In genomic region chr5:81850932-81851331, GRCh38 we compare ENCODE assay signal across 1 cellular context.
TF ChIP-seq lines count a peak whose summit lies in the region.

No MANE protein-coding gene starts in this region.

TF ChIP-seq in GM23338, 12 proteins besides CTCF, POLR2A, EP300 and RAD21 (continued from another document):
- TF ChIP-seq ZNF462 (CRISPR knock-in tag; IDR thresholded peaks at IDR 0.05): 0 out of 2 replicates have a peak, but pooled peaks have one; percentile 3
